Comparison of ENCODE assay signal across 10 cellular contexts in genomic region chr22:46547179-46547882, GRCh38. TPM values are rescaled to one million over a fixed set of nuclear protein-coding genes. Genes with fewer than 3 reads are reported as not detected.
DNase-seq lines count a peak whose midpoint lies in the region; ATAC-seq and TF ChIP-seq lines count a peak whose summit lies in the region.
"Had no signal": no experiment of that assay in that cellular context is flagged by ENCODE, and none has a peak within 500 bp of the region (broad histone marks: within the 10 kb centered on the region; RNA-seq: fewer than 3 reads in every experiment).

No MANE protein-coding gene starts in this region.

- H3K27me3 ChIP-seq in hepatocyte, result no peaks in the 10 kb centered on the region
- no peaks in the 10 kb centered on the region for H3K27me3 ChIP-seq in sigmoid colon

- no peak overlapping the region for H2AFZ ChIP-seq in hepatocyte
- H2AFZ ChIP-seq: parathyroid adenoma had no signal

- TF ChIP-seq POLR2A in sigmoid colon (IDR thresholded peaks at IDR 0.05), result no peak

- TF ChIP-seq CTCF in astrocyte of the spinal cord (IDR thresholded peaks at IDR 0.05; ENCODE audit: low read depth, low read length) (no peak), hepatocyte (IDR thresholded peaks at IDR 0.05; ENCODE audit: poor library complexity) (no peak), sigmoid colon (IDR thresholded peaks at IDR 0.05) (no peak)

- peak overlapping the region; percentile 54 for H3K4me2 ChIP-seq in hepatocyte

- H3K4me1 ChIP-seq in hepatocyte (ENCODE audit: insufficient read depth) (peaks cover 30% of the 10 kb centered on the region), sigmoid colon (peaks cover 0 to 39% (median 37%) of the 10 kb centered on the region in 4 donors)
- H3K4me1 ChIP-seq: parathyroid adenoma had no signal

- intact Hi-C loops in sigmoid colon (cut with DNase I), result no loop called here

- in situ Hi-C loops in astrocyte of the spinal cord (cut with HindIII; ENCODE audit: low sequenced_read_pairs), result no loop called here

- H3K36me3 ChIP-seq in hepatocyte (replicated peaks; ENCODE audit: insufficient read depth, low read depth) (no peaks in the 10 kb centered on the region), sigmoid colon (no peaks in the 10 kb centered on the region)

- TF ChIP-seq EP300 in sigmoid colon (IDR thresholded peaks at IDR 0.05), result no peak

- no peaks in the 10 kb centered on the region for H3K79me2 ChIP-seq in hepatocyte
- H3K79me2 ChIP-seq: parathyroid adenoma had no signal

- H4K20me1 ChIP-seq in hepatocyte (ENCODE audit: insufficient read depth, poor library complexity, severe bottlenecking), result no peaks in the 10 kb centered on the region

- no peak overlapping the region for H3K4me3 ChIP-seq in astrocyte of the spinal cord (ENCODE audit: low read depth, low read length)
- H3K4me3 ChIP-seq in hepatocyte, result no peak overlapping the region
- H3K4me3 ChIP-seq in sigmoid colon, result no peak overlapping the region

- no peaks in the 10 kb centered on the region for H3K9me2 ChIP-seq in hepatocyte (replicated peaks; ENCODE audit: insufficient read depth)

- 69% methylated on average over 21 of the region's 21 CpGs for WGBS in hepatocyte (ENCODE audit: low lambda C conversion rate, missing lambda C conversion rate)
- 69 to 74% methylated on average over 21 of the region's 21 CpGs for WGBS in sigmoid colon, 2 donors

- H3K27ac ChIP-seq in hepatocyte, result peak overlapping the region; percentile 63
- H3K27ac ChIP-seq in sigmoid colon, result peak overlapping the region; percentile 63 to 94 (median 78)
- H3K27ac ChIP-seq: parathyroid adenoma had no signal

- peak; percentile 92 for DNase-seq in GM03348 (ENCODE audit: low spot score)
- peak; percentile 66 for DNase-seq in astrocyte of the spinal cord (ENCODE audit: low read depth, low spot score)
- DNase-seq in hepatocyte (ENCODE audit: low spot score), result peak; percentile 59
- no peak for DNase-seq in sigmoid colon
- DNase-seq in DMS114 treated with DMSO at 0.1 percent for 48 hours (lab: John Stamatoyannopoulos, UW; ENCODE audit: unreplicated experiment), result no peak
- no peak for DNase-seq in hippocampal formation (lab: John Stamatoyannopoulos, UW)
- DNase-seq: caudate nucleus had no signal

- ATAC-seq in GM18517 (IDR thresholded peaks at IDR 0.05; ENCODE audit: unreplicated experiment), result no peak
- ATAC-seq in GM19023 (IDR thresholded peaks at IDR 0.05; ENCODE audit: unreplicated experiment), result no peak

- H3K9me3 ChIP-seq in hepatocyte (ENCODE audit: low read depth) (no peaks in the 10 kb centered on the region), sigmoid colon (no peaks in the 10 kb centered on the region)

RNA-seq across cellular contexts. Expression of gene CELSR1, which starts 9.9 kb away (rescaled TPM):
- total RNA-seq in hepatocyte (5.8 and 8.7 TPM in 2 replicates), sigmoid colon (1 to 10 TPM in 2 of 4 donors, under 1 TPM in 2; 0.81 to 2.5 (median 1.5) TPM)
- polyA plus RNA-seq in hepatocyte (3.0 and 4.9 TPM in 2 replicates), sigmoid colon (1 to 10 TPM in 1 of 3 donors, under 1 TPM in 2; 0.23 to 5.0 (median 0.60) TPM)

Comparison
In these comparisons a context has a peak if more than half of its experiments do, and no peak if none do; other contexts are left out.
1. DNase-seq: peak in GM03348 (single experiment), astrocyte of the spinal cord (single experiment) and hepatocyte (single experiment); none in sigmoid colon (single experiment), DMS114 treated with DMSO at 0.1 percent for 48 hours (single experiment) and hippocampal formation (0 of 2).